Comparison of ENCODE assay signal across 8 cellular contexts in the genomic region with DNA sequence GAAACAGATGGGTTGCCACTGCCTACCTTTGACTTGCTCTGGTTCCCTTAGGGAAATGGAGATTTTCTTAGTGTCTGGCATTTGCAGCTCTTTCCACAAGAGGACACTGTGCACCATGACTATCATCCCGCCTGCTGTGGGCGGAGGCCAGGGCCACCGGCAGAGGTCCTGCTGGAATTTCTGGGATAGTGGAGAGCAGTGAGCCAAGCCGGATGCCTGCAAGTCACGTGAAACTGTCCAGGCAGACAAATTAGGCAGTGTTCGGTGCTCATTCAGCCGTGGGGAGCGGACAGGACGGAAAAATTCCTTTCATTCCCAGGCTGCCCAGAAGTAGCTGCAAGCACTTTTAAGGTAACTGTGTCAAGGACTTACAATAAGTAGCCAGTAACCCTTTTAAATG. TPM values are rescaled to one million over a fixed set of nuclear protein-coding genes. Genes with fewer than 3 reads are reported as not detected.
DNase-seq lines count a peak whose midpoint lies in the region; ATAC-seq and TF ChIP-seq lines count a peak whose summit lies in the region.

No MANE protein-coding gene starts in this region.

- no peaks in the 10 kb centered on the region for H3K36me3 ChIP-seq in thyroid gland

- H3K27me3 Mint-ChIP-seq in chondrocyte (ENCODE audit: low read depth): no peaks in the 10 kb centered on the region

- no peak overlapping the region for H3K4me3 ChIP-seq in thyroid gland (replicated peaks in 1 of 3)

- peaks cover 20% of the 10 kb centered on the region for H3K4me1 Mint-ChIP-seq in chondrocyte (ENCODE audit: low read depth)

- peak overlapping the region; percentile 79 for H3K27ac Mint-ChIP-seq in chondrocyte (ENCODE audit: unreplicated experiment)

- no peaks in the 10 kb centered on the region for H3K9me3 ChIP-seq in thyroid gland

- no peaks in the 10 kb centered on the region for H3K27me3 ChIP-seq in thyroid gland

- peaks cover 8 to 12% of the 10 kb centered on the region in 2 donors for H3K4me1 ChIP-seq in thyroid gland

- TF ChIP-seq CTCF in chondrocyte (IDR thresholded peaks at IDR 0.05) (peak; percentile 96), thyroid gland (IDR thresholded peaks at IDR 0.05) (peak; percentile 74 to 100 (median 95))

- WGBS in thyroid gland, 2 donors: 9 to 13% methylated on average over 9 of the region's 9 CpGs

- ATAC-seq in left lobe of liver (peak; percentile 97), HG02885 (IDR thresholded peaks at IDR 0.05; ENCODE audit: poor library complexity, unreplicated experiment) (no peak), HG03460 (IDR thresholded peaks at IDR 0.05; ENCODE audit: unreplicated experiment) (no peak)

- TF ChIP-seq POLR2A in thyroid gland (IDR thresholded peaks at IDR 0.05): no peak

- peak overlapping the region; percentile 62 for H3K4me3 Mint-ChIP-seq in chondrocyte (ENCODE audit: unreplicated experiment)

- H3K27ac ChIP-seq in thyroid gland: peak overlapping the region; percentile 69 to 97 (median 80)

- intact Hi-C loops in thyroid gland (cut with DNase I): no loop called here

- no peaks in the 10 kb centered on the region for H3K9me3 Mint-ChIP-seq in chondrocyte (ENCODE audit: low read depth)

- H3K36me3 Mint-ChIP-seq in chondrocyte (ENCODE audit: low read depth): no peaks in the 10 kb centered on the region

- DNase-seq in HCEC 1CT (peak; percentile 1), NCI-H524 (lab: John Stamatoyannopoulos, UW) (peak; percentile 96), chondrocyte (ENCODE audit: low spot score) (no peak), left lobe of liver (ENCODE audit: low spot score) (peak; percentile 64), thyroid gland (peak; percentile 97 to 98)
- no peak for DNase-seq in activated naive CD4-positive, alpha-beta T cell treated with Interleukin-2 at 50 U/mL for 16 hours

RNA-seq across cellular contexts. Expression of a gene that starts 43.4 kb away (rescaled TPM):
- total RNA-seq in chondrocyte (not detected in 3 replicates), left lobe of liver (not detected), thyroid gland (under 1 TPM in 3 of 4 donors, not detected in 1; 0.49 to 0.89 (median 0.63) TPM)

Comparison
In these comparisons a context has a peak if more than half of its experiments do, and no peak if none do; other contexts are left out.
1. DNase-seq: peak in HCEC 1CT (single experiment), NCI-H524 (2 of 2), left lobe of liver (single experiment) and thyroid gland (2 of 2); none in chondrocyte (single experiment) and activated naive CD4-positive, alpha-beta T cell treated with Interleukin-2 at 50 U/mL for 16 hours (single experiment).